In the genomic region with DNA sequence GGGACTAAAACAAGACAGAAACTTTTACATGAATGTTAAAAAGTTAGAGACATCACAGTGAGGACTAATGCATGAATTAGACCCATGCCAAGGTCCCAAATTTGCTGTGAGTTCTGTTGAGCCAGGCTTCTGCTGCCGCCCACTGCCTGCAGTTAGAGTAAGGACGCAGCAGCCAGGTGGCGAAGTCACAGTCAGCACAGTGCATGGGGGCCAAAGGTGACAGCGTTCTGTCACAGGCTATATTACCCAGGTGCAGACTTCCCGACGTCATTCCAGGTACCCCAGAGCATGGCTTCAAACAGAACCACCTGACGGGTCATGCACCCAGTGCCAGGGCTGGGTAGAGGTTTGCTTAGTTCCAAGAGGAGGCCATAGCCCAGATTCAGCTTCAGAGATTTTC, we compare ENCODE assay signal across 22 cellular contexts. TPM values are rescaled to one million over a fixed set of nuclear protein-coding genes. Genes with fewer than 3 reads are reported as not detected.
DNase-seq lines count a peak whose midpoint lies in the region; ATAC-seq, FAIRE-seq and TF ChIP-seq lines count a peak whose summit lies in the region.
"Had no signal": no experiment of that assay in that cellular context is flagged by ENCODE, and none has a peak within 500 bp of the region (broad histone marks: within the 10 kb centered on the region; RNA-seq: fewer than 3 reads in every experiment).

No MANE protein-coding gene starts in this region.

- no peak overlapping the region for H3K23ac ChIP-seq in H1 (ENCODE audit: insufficient read length)

- DNase-seq in NCI-H146 (lab: John Stamatoyannopoulos, UW) (peak; percentile 25), NCI-H146 treated with DMSO at 0.1 percent for 48 hours (lab: John Stamatoyannopoulos, UW; ENCODE audit: unreplicated experiment) (no peak), H1 (ENCODE audit: low read depth in 1 of 2, low spot score in 2 of 2) (no peak), mucosa of descending colon (peak in 2 of 3 donors; percentile 32 to 39), kidney tubule cell (ENCODE audit: low spot score) (no peak), neural progenitor cell (ENCODE audit: low spot score) (no peak), KBM-7 (no peak)
- DNase-seq: AML-193; CD4-positive, alpha-beta T cell; H7 had no signal

- intact Hi-C loops in mucosa of descending colon (cut with DNase I, micrococcal nuclease), result no loop called here

- H3K79me2 ChIP-seq in H1 (ENCODE audit: control insufficient read depth in 1 of 2, insufficient read depth in 2 of 2, low read length in 2 of 2), result no peaks in the 10 kb centered on the region
- no peaks in the 10 kb centered on the region for H3K79me2 ChIP-seq in neural progenitor cell (ENCODE audit: low read depth)

- no peak for TF ChIP-seq CTCF in H1 (IDR thresholded peaks at IDR 0.05; ENCODE audit: control extremely low read depth in 1 of 3, insufficient read depth in 1 of 3, low read depth in 1 of 3, low read length in 3 of 3)
- TF ChIP-seq CTCF in mucosa of descending colon (IDR thresholded peaks at IDR 0.05), result no peak
- TF ChIP-seq CTCF in neural progenitor cell (IDR thresholded peaks at IDR 0.05), result no peak

- no peak overlapping the region for H3K56ac ChIP-seq in H1 (replicated peaks; ENCODE audit: insufficient read length, low read depth, low read length)

- no peak overlapping the region for H2AK5ac ChIP-seq in H1 (ENCODE audit: low read depth, low read length)

- H3K4me1 Mint-ChIP-seq in neural progenitor cell, result no peaks in the 10 kb centered on the region

- no peak overlapping the region for H2BK15ac ChIP-seq in H1 (ENCODE audit: low read length)

- H2BK5ac ChIP-seq in H1 (ENCODE audit: low read depth, low read length), result 0 out of 2 replicates have a peak overlapping the region, but pooled peaks have one; percentile 20

- no peak overlapping the region for H3K18ac ChIP-seq in H1 (ENCODE audit: extremely low read depth, low read length)

- no peaks in the 10 kb centered on the region for H3K79me1 ChIP-seq in H1 (ENCODE audit: low read depth, low read length)

- H3K4ac ChIP-seq in H1 (replicated peaks; ENCODE audit: insufficient read length, low read depth, low read length), result no peak overlapping the region

- CTCF ChIA-PET in H1 (lab: Charles Lee; ENCODE audit: partially characterized antibody), result interaction anchor here (0.9 to 1.6 kb wide), 4 partner anchors 13 to 56 kb away, joined by 3 to 7 read pairs (median 4); no protein-coding TSS in a partner anchor

- H3K27ac Mint-ChIP-seq in neural progenitor cell, result no peak overlapping the region
- H3K27ac Mint-ChIP-seq: CD4-positive, alpha-beta T cell; GM23338 had no signal

- H3K36me3 Mint-ChIP-seq in neural progenitor cell, result no peaks in the 10 kb centered on the region

- no peak overlapping the region for H4K8ac ChIP-seq in H1 (ENCODE audit: extremely low read depth, insufficient read depth, low read length)

- no peak for TF ChIP-seq POLR2A in H1 (IDR thresholded peaks at IDR 0.05; ENCODE audit: control extremely low read depth in 1 of 2, low read depth in 2 of 2, low read length in 2 of 2)

- H3K36me3 ChIP-seq in H1 (ENCODE audit: control insufficient read depth in 2 of 4, insufficient read depth in 4 of 4, low read length in 3 of 4) (no peaks in the 10 kb centered on the region), mucosa of descending colon (ENCODE audit: low read depth) (no peaks in the 10 kb centered on the region), neural progenitor cell (no peaks in the 10 kb centered on the region)

- no peaks in the 10 kb centered on the region for H3K27me3 ChIP-seq in H1 (replicated peaks in 1 of 4; ENCODE audit: control insufficient read depth in 3 of 4, extremely low read depth in 1 of 4, insufficient read depth in 3 of 4, low read length in 3 of 4)
- no peaks in the 10 kb centered on the region for H3K27me3 ChIP-seq in neural progenitor cell

- H3K9ac ChIP-seq in H1 (replicated peaks in 1 of 4; ENCODE audit: extremely low read depth in 1 of 4, low read depth in 3 of 4, low read length in 3 of 4) (no peak overlapping the region), neural progenitor cell (no peak overlapping the region)

- TF ChIP-seq EP300 in H1 (IDR thresholded peaks at IDR 0.05; ENCODE audit: borderline replicate concordance in 1 of 2, low read depth in 2 of 2, low read length in 2 of 2), result no peak

- H4K91ac ChIP-seq in H1 (replicated peaks; ENCODE audit: insufficient read length, low read length), result peak overlapping the region; percentile 91

- H2BK20ac ChIP-seq in H1 (ENCODE audit: low read length), result no peak overlapping the region

- TF ChIP-seq RAD21 in H1 (IDR thresholded peaks at IDR 0.05 in 1 of 2, conservative IDR thresholded peaks at IDR 0.05 in 1 of 2; ENCODE audit: low read depth in 2 of 2, low read length in 2 of 2), result no peak

- H3K4me1 ChIP-seq in H1 (replicated peaks in 1 of 4; ENCODE audit: control insufficient read depth in 3 of 4, insufficient read depth in 4 of 4, low read length in 3 of 4), result peaks cover 0 to 4% (median 2%) of the 10 kb centered on the region in 4 experiments; a peak in 3 of 7 replicates
- no peaks in the 10 kb centered on the region for H3K4me1 ChIP-seq in mucosa of descending colon (ENCODE audit: low read depth)
- no peaks in the 10 kb centered on the region for H3K4me1 ChIP-seq in neural progenitor cell
- H3K4me1 ChIP-seq: A549, Caco-2 had no signal

- peak; percentile 63 for ATAC-seq in mucosa of descending colon

- POLR2A ChIA-PET in H1 (lab: Charles Lee; ENCODE audit: partially characterized antibody), result no interaction called here

- no peak overlapping the region for H3K14ac ChIP-seq in H1 (ENCODE audit: insufficient read length)

- no peaks in the 10 kb centered on the region for H3K23me2 ChIP-seq in H1 (ENCODE audit: low read depth, low read length)

- H4K5ac ChIP-seq in H1 (ENCODE audit: insufficient read length, low read depth, low read length), result no peak overlapping the region

- no peaks in the 10 kb centered on the region for H3F3A ChIP-seq in neural progenitor cell (ENCODE audit: low read depth)

- no peak overlapping the region for H3K4me3 ChIP-seq in H1 (ENCODE audit: extremely low read depth in 1 of 4, insufficient read depth in 2 of 4, low read depth in 3 of 4, low read length in 4 of 4)
- no peak overlapping the region for H3K4me3 ChIP-seq in mucosa of descending colon
- H3K4me3 ChIP-seq in neural progenitor cell, result no peak overlapping the region
- H3K4me3 ChIP-seq: A549, GM23338, K562 had no signal

- H3K9me3 ChIP-seq in H1 (ENCODE audit: insufficient read depth in 2 of 2, low read depth in 1 of 2, low read length in 1 of 2) (no peaks in the 10 kb centered on the region), mucosa of descending colon (no peaks in the 10 kb centered on the region), neural progenitor cell (ENCODE audit: low read depth) (no peaks in the 10 kb centered on the region)
- H3K9me3 ChIP-seq: A549, Caco-2 had no signal

- peaks cover 8% of the 10 kb centered on the region for H3K27me3 Mint-ChIP-seq in neural progenitor cell (ENCODE audit: insufficient read depth, low read depth)

- WGBS in H1 (ENCODE audit: extremely low coverage in 1 of 2, insufficient coverage in 1 of 2, insufficient read length in 1 of 2, insufficient replicate concordance in 2 of 2, low coverage in 1 of 2, low lambda C conversion rate in 2 of 2, missing lambda C conversion rate in 1 of 2), 2 experiments, result 93% methylated on average over 7 of the region's 7 CpGs; no CpG with 5 or more reads in 1 of the 2 experiments

- H3K27ac ChIP-seq in H1 (ENCODE audit: low read depth, low read length), result no peak overlapping the region
- H3K27ac ChIP-seq in neural progenitor cell, result no peak overlapping the region
- H3K27ac ChIP-seq: 22Rv1, A549, C4-2B had no signal

- no peaks in the 10 kb centered on the region for H4K20me1 ChIP-seq in H1 (replicated peaks in 1 of 2; ENCODE audit: control insufficient read depth in 1 of 2, insufficient read depth in 2 of 2, low read length in 2 of 2)
- H4K20me1 ChIP-seq in neural progenitor cell (ENCODE audit: low read depth), result no peaks in the 10 kb centered on the region

- H2AFZ ChIP-seq in H1 (ENCODE audit: low read length) (no peak overlapping the region), neural progenitor cell (replicated peaks) (no peak overlapping the region)
- H2AFZ ChIP-seq: GM23338 had no signal

- H2BK12ac ChIP-seq in H1 (ENCODE audit: low read depth, low read length), result peak overlapping the region; percentile 13; the same call in 1 of the 2 replicates

- no peak for FAIRE-seq in H1 (lab: Jason Lieb, UNC)
- FAIRE-seq: A549, D721Med, G401.6, GM12892, GM18507, K562 had no signal

- no peaks in the 10 kb centered on the region for H3K9me3 Mint-ChIP-seq in neural progenitor cell
- H3K9me3 Mint-ChIP-seq: CD4-positive, alpha-beta T cell; GM23338 had no signal

- H3K4me3 Mint-ChIP-seq in neural progenitor cell, result no peak overlapping the region
- H3K4me3 Mint-ChIP-seq: CD4-positive, alpha-beta T cell; GM23338 had no signal

- H3K4me2 ChIP-seq in H1 (ENCODE audit: insufficient read depth in 1 of 2, low read depth in 2 of 2, low read length in 2 of 2) (no peak overlapping the region), neural progenitor cell (no peak overlapping the region)
- H3K4me2 ChIP-seq: A549, GM23338 had no signal

- H2BK120ac ChIP-seq in H1 (replicated peaks; ENCODE audit: low read depth, low read length), result no peak overlapping the region

- in situ Hi-C loops in KBM-7 (cut with MboI; ENCODE audit: low pct_unique_long_range_greater_than_20kb, low sequenced_read_pairs), result no loop called here

RNA-seq across cellular contexts. Expression of a gene that starts 33.9 kb away (rescaled TPM):
- total RNA-seq in H1 (2021; fragmentation: NEBNext Ultra II Directional; extraction: Animal tissue kit (Norgen Biotek cat#: 25700)), result 0.27 TPM in 1 of 2 replicates, not detected in the other
- 0.05 and 0.25 TPM in 2 replicates for polyA plus RNA-seq in H1 (2011; rRNA removed)
- polyA plus RNA-seq in H1 (2011; cell fraction: cytosol; rRNA removed), result 0.17 TPM
- polyA plus RNA-seq in H1 (2011; cell fraction: nucleus; rRNA removed), result 0.16 TPM
- polyA plus RNA-seq in H1 (2012, experiment 1 of 2), result 0.16 TPM in 1 of 4 replicates, not detected in the others
- polyA plus RNA-seq in H1 (2012, experiment 2 of 2), result not detected
- 0.14 TPM for polyA plus RNA-seq in H1 (2013, experiment 1 of 2)
- 0.11 TPM for polyA plus RNA-seq in H1 (2013, experiment 2 of 2)
- polyA minus RNA-seq in H1 (2011; rRNA and poly(A)+ RNA removed), result not detected in 2 replicates
- not detected for polyA minus RNA-seq in H1 (2011; cell fraction: cytosol; rRNA and poly(A)+ RNA removed)
- not detected for polyA minus RNA-seq in H1 (2011; cell fraction: nucleus; rRNA and poly(A)+ RNA removed)
- 1 to 10 TPM in 1 of 3 donors, under 1 TPM in 1, not detected in 1; 0.92 to 1.4 TPM for total RNA-seq in mucosa of descending colon
- total RNA-seq in neural progenitor cell (ENCODE audit: low replicate concordance), result 0.12 TPM in 1 of 2 replicates, not detected in the other
- total RNA-seq: Caco-2, H7, HT-29 had no signal
- polyA plus RNA-seq: A549, BJ, GM23338 had no signal

RNA-seq across cellular contexts. Expression of a gene that starts 46.1 kb away (rescaled TPM):
- total RNA-seq in H1 (2021; fragmentation: NEBNext Ultra II Directional; extraction: Animal tissue kit (Norgen Biotek cat#: 25700)), result 1.3 and 2.0 TPM in 2 replicates
- polyA plus RNA-seq in H1 (2011; rRNA removed), result 2.2 and 2.7 TPM in 2 replicates
- polyA plus RNA-seq in H1 (2011; cell fraction: cytosol; rRNA removed), result 1.1 TPM
- 0.97 TPM for polyA plus RNA-seq in H1 (2011; cell fraction: nucleus; rRNA removed)
- 0.64 to 1.5 TPM (median 1.2 TPM) in 4 replicates for polyA plus RNA-seq in H1 (2012, experiment 1 of 2)
- 1.3 TPM for polyA plus RNA-seq in H1 (2012, experiment 2 of 2)
- polyA plus RNA-seq in H1 (2013, experiment 1 of 2), result 5.4 TPM
- 5.4 TPM for polyA plus RNA-seq in H1 (2013, experiment 2 of 2)
- polyA minus RNA-seq in H1 (2011; rRNA and poly(A)+ RNA removed), result 0.17 and 0.35 TPM in 2 replicates
- 1.8 TPM for polyA minus RNA-seq in H1 (2011; cell fraction: cytosol; rRNA and poly(A)+ RNA removed)
- polyA minus RNA-seq in H1 (2011; cell fraction: nucleus; rRNA and poly(A)+ RNA removed), result 0.90 TPM
- total RNA-seq in mucosa of descending colon, result under 1 TPM; 0.17 to 0.25 (median 0.24) TPM
- 0.15 and 0.21 TPM in 2 replicates for total RNA-seq in neural progenitor cell (ENCODE audit: low replicate concordance)
- total RNA-seq: CD4-positive, alpha-beta T cell; H7; HT-29 had no signal
- polyA plus RNA-seq: BJ had no signal

RNA-seq across cellular contexts. Expression of a gene that starts 52.4 kb away (rescaled TPM):
- 184 and 207 TPM in 2 replicates for total RNA-seq in H1 (2021; fragmentation: NEBNext Ultra II Directional; extraction: Animal tissue kit (Norgen Biotek cat#: 25700))
- 183 and 187 TPM in 2 replicates for polyA plus RNA-seq in H1 (2011; rRNA removed)
- polyA plus RNA-seq in H1 (2011; cell fraction: cytosol; rRNA removed), result 273 TPM
- 335 TPM for polyA plus RNA-seq in H1 (2011; cell fraction: nucleus; rRNA removed)
- 205 to 238 TPM (median 210 TPM) in 4 replicates for polyA plus RNA-seq in H1 (2012, experiment 1 of 2)
- 23.6 TPM for polyA plus RNA-seq in H1 (2012, experiment 2 of 2)
- polyA plus RNA-seq in H1 (2013, experiment 1 of 2), result 139 TPM
- polyA plus RNA-seq in H1 (2013, experiment 2 of 2), result 140 TPM
- polyA minus RNA-seq in H1 (2011; rRNA and poly(A)+ RNA removed), result 387 and 444 TPM in 2 replicates
- 179 TPM for polyA minus RNA-seq in H1 (2011; cell fraction: cytosol; rRNA and poly(A)+ RNA removed)
- 286 TPM for polyA minus RNA-seq in H1 (2011; cell fraction: nucleus; rRNA and poly(A)+ RNA removed)
- total RNA-seq in mucosa of descending colon (10 to 100 TPM; 65.0 to 81.1 (median 68.4) TPM), neural progenitor cell (ENCODE audit: low replicate concordance) (245 and 249 TPM in 2 replicates)

Comparison
In these comparisons a context has a peak if more than half of its experiments do, and no peak if none do; other contexts are left out.
1. DNase-seq: peak in NCI-H146 (single experiment) and mucosa of descending colon (2 of 3); none in NCI-H146 treated with DMSO at 0.1 percent for 48 hours (single experiment), H1 (0 of 2), kidney tubule cell (single experiment), neural progenitor cell (single experiment) and KBM-7 (single experiment).